Comparison of ENCODE assay signal across 12 cellular contexts in genomic region chr5:143396353-143396940, GRCh38. TPM values are rescaled to one million over a fixed set of nuclear protein-coding genes. Genes with fewer than 3 reads are reported as not detected.
DNase-seq lines count a peak whose midpoint lies in the region; ATAC-seq and TF ChIP-seq lines count a peak whose summit lies in the region.
"Had no signal": no experiment of that assay in that cellular context is flagged by ENCODE, and none has a peak within 500 bp of the region (broad histone marks: within the 10 kb centered on the region; RNA-seq: fewer than 3 reads in every experiment).

No MANE protein-coding gene starts in this region.

- TF ChIP-seq CTCF in heart right ventricle (IDR thresholded peaks at IDR 0.05), result no peak
- TF ChIP-seq CTCF in WTC11 (IDR thresholded peaks at IDR 0.05), result no peak
- no peak for TF ChIP-seq CTCF in foreskin fibroblast (IDR thresholded peaks at IDR 0.05; ENCODE audit: low read depth, low read length)
- no peak for TF ChIP-seq CTCF in tibial artery (IDR thresholded peaks at IDR 0.05)
- no peak for TF ChIP-seq CTCF in colonic mucosa (IDR thresholded peaks at IDR 0.05)

- H3K27me3 Mint-ChIP-seq in WTC11 (ENCODE audit: low read depth), result peaks cover 18% of the 10 kb centered on the region

- H3K4me3 ChIP-seq in heart right ventricle (peak overlapping the region in 9 of 10 donors; percentile 6 to 97 (median 84)), foreskin fibroblast (ENCODE audit: low read depth in 1 of 2, low read length in 2 of 2) (peak overlapping the region; percentile 32 to 85), tibial artery (peak overlapping the region; percentile 78 to 94), colonic mucosa (no peak overlapping the region)

- intact Hi-C loops in heart right ventricle (cut with DNase I) (loop anchor here in 6 of 10 donors (5.0 to 10.0 kb wide), 5 partner anchors 49 to 212 kb away; no protein-coding TSS in a partner anchor), Right ventricle myocardium inferior (cut with DNase I) (loop anchor here (10.0 kb wide), 1 partner anchor 52 kb away; no protein-coding TSS in a partner anchor), tibial artery (cut with DNase I; ENCODE audit: low total_unique reads) (no loop called here), colonic mucosa (cut with DNase I) (no loop called here)

- ATAC-seq in heart right ventricle (no peak), Right ventricle myocardium inferior (no peak), WTC11 (no peak)
- ATAC-seq: HCT116 had no signal

- H3K27me3 ChIP-seq in heart right ventricle (no peaks in the 10 kb centered on the region), tibial artery (no peaks in the 10 kb centered on the region), colonic mucosa (no peaks in the 10 kb centered on the region)

- POLR2A ChIA-PET in WTC11 (lab: Charles Lee), result interaction anchor here (0.6 kb wide), 2 partner anchors 206 to 362 kb away, joined by 3 read pairs; no protein-coding TSS in a partner anchor

- H3K27ac Mint-ChIP-seq in WTC11, result peak overlapping the region; percentile 85

- 32 to 43% methylated on average over 5 of the region's 5 CpGs for WGBS in heart right ventricle, 2 donors

- H3K27ac ChIP-seq in heart right ventricle (peak overlapping the region in 4 of 10 donors; percentile 16 to 99 (median 62)), tibial artery (peak overlapping the region in 1 of 2 donors; percentile 15), colonic mucosa (no peak overlapping the region)

- CTCF ChIA-PET in WTC11 (lab: Charles Lee), result interaction anchor here (1.1 kb wide), 1 partner anchor 431 kb away, joined by 3 read pairs; no protein-coding TSS in a partner anchor

- H3K36me3 ChIP-seq in heart right ventricle (peaks cover 0 to 16% (median 0%) of the 10 kb centered on the region in 9 donors), tibial artery (no peaks in the 10 kb centered on the region), colonic mucosa (no peaks in the 10 kb centered on the region)

- H3K9ac ChIP-seq in colonic mucosa (ENCODE audit: low read depth in 2 of 2, low read length in 2 of 2), result no peak overlapping the region

- no peaks in the 10 kb centered on the region for H3K9me3 Mint-ChIP-seq in WTC11

- peaks cover 83% of the 10 kb centered on the region for H3K4me1 Mint-ChIP-seq in WTC11

- H3K4me1 ChIP-seq in heart right ventricle, result peaks cover 0 to 99% (median 87%) of the 10 kb centered on the region in 9 donors
- H3K4me1 ChIP-seq in tibial artery, result peaks cover 0 to 96% (median 30%) of the 10 kb centered on the region in 4 donors
- no peaks in the 10 kb centered on the region for H3K4me1 ChIP-seq in colonic mucosa

- H3K36me3 Mint-ChIP-seq in WTC11, result no peaks in the 10 kb centered on the region

- H3K4me3 Mint-ChIP-seq in WTC11, result peak overlapping the region; percentile 38

- DNase-seq in heart right ventricle (no peak), Right ventricle myocardium inferior (ENCODE audit: missing footprints) (no peak), WTC11 (ENCODE audit: low spot score) (no peak), foreskin fibroblast (no peak), tibial artery (no peak), T1000 (lab: John Stamatoyannopoulos, UW) (no peak), NCI-H1048 (lab: John Stamatoyannopoulos, UW) (no peak), colonic mucosa (no peak)
- DNase-seq: activated CD4-positive, alpha-beta T cell treated with anti-CD3 and anti-CD28 coated beads, Interleukin-2, amount 50 U/mL, for 4 hours; DMS153; NCI-H2081 treated with DMSO at 0.1 percent for 48 hours had no signal

- no peaks in the 10 kb centered on the region for H3K9me3 ChIP-seq in heart right ventricle
- H3K9me3 ChIP-seq in tibial artery, result no peaks in the 10 kb centered on the region
- no peaks in the 10 kb centered on the region for H3K9me3 ChIP-seq in colonic mucosa

TF ChIP-seq in WTC11, 78 proteins besides CTCF, POLR2A, EP300 and RAD21:
- TF ChIP-seq HMGA2 (CRISPR knock-in tag; IDR thresholded peaks at IDR 0.05) (no peak), NFYB (CRISPR knock-in tag; conservative IDR thresholded peaks at IDR 0.05; ENCODE audit: low read depth) (no peak), ATF1 (CRISPR knock-in tag; IDR thresholded peaks at IDR 0.05) (no peak), ZNF512 (CRISPR knock-in tag; IDR thresholded peaks at IDR 0.05; ENCODE audit: borderline replicate concordance) (no peak), KAT7 (CRISPR knock-in tag; IDR thresholded peaks at IDR 0.05; ENCODE audit: borderline replicate concordance) (no peak)

RNA-seq across cellular contexts. Expression of gene NR3C1, which starts 7.0 kb away (rescaled TPM):
- total RNA-seq in heart right ventricle, result 10 to 100 TPM; 31.1 to 62.3 (median 47.6) TPM
- 10 to 100 TPM; 11.0 to 14.5 TPM for polyA plus RNA-seq in heart right ventricle
- 56.1 TPM for total RNA-seq in Right ventricle myocardium inferior
- total RNA-seq in WTC11 (2021), result 8.7 to 15.0 TPM (median 9.3 TPM) in 3 replicates
- 10 to 100 TPM; 13.0 to 23.5 TPM for total RNA-seq in colonic mucosa

Comparison
In these comparisons a context has a peak if more than half of its experiments do, and no peak if none do; other contexts are left out.
1. intact Hi-C loops: an anchor here in heart right ventricle (5.0 to 10.0 kb wide) and Right ventricle myocardium inferior (10.0 kb wide); none called in tibial artery and colonic mucosa.